ENCODE assay signal across 12 cellular contexts in genomic region chr3:185640308-185640707, GRCh38. TPM values are rescaled to one million over a fixed set of nuclear protein-coding genes. Genes with fewer than 3 reads are reported as not detected.
DNase-seq lines count a peak whose midpoint lies in the region; ATAC-seq and TF ChIP-seq lines count a peak whose summit lies in the region.
"Had no signal": no experiment of that assay in that cellular context is flagged by ENCODE, and none has a peak within 500 bp of the region (broad histone marks: within the 10 kb centered on the region; RNA-seq: fewer than 3 reads in every experiment).

No MANE protein-coding gene starts in this region.

- H3K9me3 Mint-ChIP-seq in brain (no peaks in the 10 kb centered on the region), nephron (no peaks in the 10 kb centered on the region)
- H3K9me3 Mint-ChIP-seq in natural killer cell treated with Interleukin-12 subunit alpha and Interleukin-12 subunit beta and Interleukin-15 and Interleukin-18, amount 100 ng/mL, for 72 hours, result no peaks in the 10 kb centered on the region

- H3K4me3 ChIP-seq in cardiac muscle cell, result no peak overlapping the region
- H3K4me3 ChIP-seq: BLaER1 treated with 17β-estradiol and CSF1 and Interleukin-3, amounts not matched to agents 10 nM and 100 nM had no signal

- H3K4me3 Mint-ChIP-seq in brain (no peak overlapping the region), nephron (no peak overlapping the region)
- H3K4me3 Mint-ChIP-seq in natural killer cell treated with Interleukin-12 subunit alpha and Interleukin-12 subunit beta and Interleukin-15 and Interleukin-18, amount 100 ng/mL, for 72 hours, result no peak overlapping the region
- H3K4me3 Mint-ChIP-seq: CD4-positive, CD25-positive, alpha-beta regulatory T cell had no signal

- H3K36me3 Mint-ChIP-seq in brain (peaks cover 13% of the 10 kb centered on the region), nephron (ENCODE audit: low read depth) (peaks cover 35% of the 10 kb centered on the region)
- no peaks in the 10 kb centered on the region for H3K36me3 Mint-ChIP-seq in natural killer cell treated with Interleukin-12 subunit alpha and Interleukin-12 subunit beta and Interleukin-15 and Interleukin-18, amount 100 ng/mL, for 72 hours
- H3K36me3 Mint-ChIP-seq: CD4-positive, CD25-positive, alpha-beta regulatory T cell had no signal

- H3K27ac Mint-ChIP-seq in brain, result peak overlapping the region in 3 of 5 experiments; percentile 25 to 67 (median 49)
- peak overlapping the region in 2 of 3 experiments; percentile 33 to 52 for H3K27ac Mint-ChIP-seq in nephron
- H3K27ac Mint-ChIP-seq in natural killer cell treated with Interleukin-12 subunit alpha and Interleukin-12 subunit beta and Interleukin-15 and Interleukin-18, amount 100 ng/mL, for 72 hours, result no peak overlapping the region
- H3K27ac Mint-ChIP-seq: CD4-positive, CD25-positive, alpha-beta regulatory T cell had no signal

- no peaks in the 10 kb centered on the region for H3K27me3 ChIP-seq in cardiac muscle cell
- H3K27me3 ChIP-seq: BLaER1 treated with 17β-estradiol and CSF1 and Interleukin-3, amounts not matched to agents 10 nM and 100 nM had no signal

- no peaks in the 10 kb centered on the region for H3K4me1 ChIP-seq in cardiac muscle cell (ENCODE audit: low read depth)

- TF ChIP-seq CTCF in cardiac muscle cell (IDR thresholded peaks at IDR 0.05; ENCODE audit: low read depth, low read length) (no peak), brain (conservative IDR thresholded peaks at IDR 0.05) (no peak), nephron (IDR thresholded peaks at IDR 0.05; ENCODE audit: unreplicated experiment in 3 of 3) (no peak), GM20000 (IDR thresholded peaks at IDR 0.05; ENCODE audit: extremely low read depth, missing control alignments) (no peak)

- DNase-seq in cardiac muscle cell (ENCODE audit: low read depth in 1 of 2, low spot score in 1 of 2) (no peak), Right ventricle myocardium superior (no peak), NCI-H446 (lab: John Stamatoyannopoulos, UW) (no peak), GM20000 (ENCODE audit: low spot score) (no peak)
- no peak for DNase-seq in natural killer cell treated with Interleukin-12 subunit alpha and Interleukin-12 subunit beta and Interleukin-15 and Interleukin-18, amount 100 ng/mL, for 72 hours (ENCODE audit: low spot score)
- DNase-seq: 8988T; CD4-positive, CD25-positive, alpha-beta regulatory T cell; DMS53; GF-D8 had no signal

- no peaks in the 10 kb centered on the region for H3K9me3 ChIP-seq in cardiac muscle cell (ENCODE audit: low read depth)
- H3K9me3 ChIP-seq: BLaER1 treated with 17β-estradiol and CSF1 and Interleukin-3, amounts not matched to agents 10 nM and 100 nM had no signal

- H3K4me1 Mint-ChIP-seq in brain, result peaks cover 7% of the 10 kb centered on the region
- peaks cover 6% of the 10 kb centered on the region for H3K4me1 Mint-ChIP-seq in nephron
- no peaks in the 10 kb centered on the region for H3K4me1 Mint-ChIP-seq in natural killer cell treated with Interleukin-12 subunit alpha and Interleukin-12 subunit beta and Interleukin-15 and Interleukin-18, amount 100 ng/mL, for 72 hours (ENCODE audit: low read depth in 2 of 2)
- H3K4me1 Mint-ChIP-seq: CD4-positive, CD25-positive, alpha-beta regulatory T cell had no signal

- peak overlapping the region; percentile 21 for H3K27ac ChIP-seq in cardiac muscle cell
- H3K27ac ChIP-seq: BLaER1 treated with 17β-estradiol and CSF1 and Interleukin-3, amounts not matched to agents 10 nM and 100 nM had no signal

- intact Hi-C loops in Right ventricle myocardium superior (cut with DNase I), result no loop called here

- peaks cover 6% of the 10 kb centered on the region for H3K36me3 ChIP-seq in cardiac muscle cell
- H3K36me3 ChIP-seq: BLaER1 treated with 17β-estradiol and CSF1 and Interleukin-3, amounts not matched to agents 10 nM and 100 nM had no signal

- H3K27me3 Mint-ChIP-seq in brain (no peaks in the 10 kb centered on the region), nephron (ENCODE audit: low read depth) (no peaks in the 10 kb centered on the region)
- no peaks in the 10 kb centered on the region for H3K27me3 Mint-ChIP-seq in natural killer cell treated with Interleukin-12 subunit alpha and Interleukin-12 subunit beta and Interleukin-15 and Interleukin-18, amount 100 ng/mL, for 72 hours
- H3K27me3 Mint-ChIP-seq: CD4-positive, CD25-positive, alpha-beta regulatory T cell had no signal

- ATAC-seq in Right ventricle myocardium superior (ENCODE audit: poor library complexity), result no peak
- no peak for ATAC-seq in natural killer cell treated with Interleukin-12 subunit alpha and Interleukin-12 subunit beta and Interleukin-15 and Interleukin-18, amount 100 ng/mL, for 72 hours

RNA-seq across cellular contexts. Expression of gene SENP2, which starts 54.2 kb away (rescaled TPM):
- 23.7 and 53.6 TPM in 2 replicates for total RNA-seq in cardiac muscle cell
- 26.9 and 37.7 TPM in 2 replicates for polyA plus RNA-seq in cardiac muscle cell
- total RNA-seq in Right ventricle myocardium superior, result 27.0 TPM
- polyA plus RNA-seq in brain (ENCODE audit: insufficient read depth, low read depth, low replicate concordance), result 11.2 TPM
- total RNA-seq in natural killer cell treated with Interleukin-12 subunit alpha and Interleukin-12 subunit beta and Interleukin-15 and Interleukin-18, amount 100 ng/mL, for 72 hours, result 10 to 100 TPM; 41.2 to 47.1 TPM

Comparison
In these comparisons a context has a peak if more than half of its experiments do, and no peak if none do; other contexts are left out.
1. H3K27ac Mint-ChIP-seq: peak in brain (3 of 5) and nephron (2 of 3); none in natural killer cell treated with Interleukin-12 subunit alpha and Interleukin-12 subunit beta and Interleukin-15 and Interleukin-18, amount 100 ng/mL, for 72 hours (0 of 2).